In the genomic region with DNA sequence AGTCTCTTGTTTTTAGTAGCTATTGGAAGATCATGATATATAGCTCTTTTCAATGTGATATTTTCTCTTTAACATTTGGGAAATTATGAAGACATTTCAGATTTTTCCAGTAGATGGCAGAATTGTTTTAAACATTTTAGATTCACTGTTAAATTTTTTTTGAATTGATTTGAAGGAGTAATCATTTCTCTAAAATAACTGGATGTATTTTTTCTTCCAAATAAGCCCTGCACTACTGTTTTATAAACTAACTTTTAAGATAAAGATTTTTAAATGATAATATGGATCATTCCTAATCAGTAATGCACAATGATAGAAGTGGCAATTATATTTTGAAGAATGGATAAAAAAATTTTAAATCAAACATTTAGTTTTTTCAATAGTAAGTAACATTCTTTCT, we compare ENCODE assay signal across 9 cellular contexts. TPM values are rescaled to one million over a fixed set of nuclear protein-coding genes. Genes with fewer than 3 reads are reported as not detected.
DNase-seq lines count a peak whose midpoint lies in the region; ATAC-seq and TF ChIP-seq lines count a peak whose summit lies in the region.
"Had no signal": no experiment of that assay in that cellular context is flagged by ENCODE, and none has a peak within 500 bp of the region (broad histone marks: within the 10 kb centered on the region; RNA-seq: fewer than 3 reads in every experiment).

No MANE protein-coding gene starts in this region.

- H3K79me2 ChIP-seq in HCT116 (ENCODE audit: insufficient read depth, low read length): peaks cover 66% of the 10 kb centered on the region
- peaks cover 56% of the 10 kb centered on the region for H3K79me2 ChIP-seq in hepatocyte

- H2AFZ ChIP-seq in HCT116 (ENCODE audit: low read depth, low read length, poor library complexity, severe bottlenecking): no peak overlapping the region
- H2AFZ ChIP-seq in hepatocyte: no peak overlapping the region

- no peaks in the 10 kb centered on the region for H3K27me3 ChIP-seq in HCT116 (ENCODE audit: insufficient read depth, low read length)
- H3K27me3 ChIP-seq in hepatocyte: no peaks in the 10 kb centered on the region
- H3K27me3 ChIP-seq: neutrophil had no signal

- POLR2A ChIA-PET in HCT116 (lab: Charles Lee): no interaction called here

- H3K36me3 ChIP-seq in HCT116 (ENCODE audit: control insufficient read depth in 1 of 2, insufficient read depth in 2 of 2, low read length in 2 of 2) (no peaks in the 10 kb centered on the region; a peak in 1 of 4 replicates), hepatocyte (replicated peaks; ENCODE audit: insufficient read depth, low read depth) (no peaks in the 10 kb centered on the region)
- H3K36me3 ChIP-seq: neutrophil had no signal

- intact Hi-C loops in HCT116 (cut with micrococcal nuclease): loop anchor here (1.0 to 10.0 kb wide), 5 partner anchors 93 to 1186 kb away; partner anchors contain the start of gene SMIM15

- RAD21 ChIA-PET in HCT116 (lab: Charles Lee; ENCODE audit: low non-redundant PET in 1 of 2, low total read pairs in 2 of 2, uncharacterized antibody in 2 of 2, unreplicated experiment in 2 of 2): interaction anchor here in 1 of 2 experiments (0.6 kb wide), 1 partner anchor 206 kb away, joined by 3 read pairs; no protein-coding TSS in a partner anchor

- H3K4me2 ChIP-seq in HCT116 (ENCODE audit: low read length) (no peak overlapping the region), hepatocyte (no peak overlapping the region)

- H3K9me2 ChIP-seq in HCT116 (ENCODE audit: insufficient read depth): no peaks in the 10 kb centered on the region
- H3K9me2 ChIP-seq in hepatocyte (replicated peaks; ENCODE audit: insufficient read depth): no peaks in the 10 kb centered on the region

- no peak for ATAC-seq in HCT116
- no peak for ATAC-seq in HG02973 (IDR thresholded peaks at IDR 0.05; ENCODE audit: unreplicated experiment)
- no peak for ATAC-seq in omental fat pad (ENCODE audit: low FRiP score)

- CTCF ChIA-PET in HCT116 (lab: Charles Lee): interaction anchor here (0.7 to 2.7 kb wide), 23 partner anchors 8 to 1185 kb away, joined by 3 to 16 read pairs (median 3); partner anchors contain the start of genes ERCC8, NDUFAF2 and ZSWIM6

- H3K9ac ChIP-seq in HCT116 (ENCODE audit: low read length): no peak overlapping the region

- no peak overlapping the region for H3K4me3 ChIP-seq in AG10803 (ENCODE audit: low read length)
- no peak overlapping the region for H3K4me3 ChIP-seq in HCT116 (replicated peaks in 1 of 2; ENCODE audit: low read depth in 1 of 2, low read length in 2 of 2)
- no peak overlapping the region for H3K4me3 ChIP-seq in hepatocyte

- DNase-seq in AG10803 (ENCODE audit: low read depth) (peak; percentile 29), HCT116 (ENCODE audit: low read depth, low spot score) (peak; percentile 21), SK-N-DZ (ENCODE audit: low spot score) (peak; percentile 40), hepatocyte (ENCODE audit: low spot score) (no peak), omental fat pad (ENCODE audit: low spot score) (no peak), NCI-H446 treated with DMSO at 0.1 percent for 48 hours (lab: John Stamatoyannopoulos, UW) (no peak)
- DNase-seq in stimulated activated CD4-positive, alpha-beta T cell treated with anti-CD3 and anti-CD28 coated beads, Interleukin-2, amount 100 ng/mL, for 48 hours: no peak

- H3K4me1 ChIP-seq in HCT116 (ENCODE audit: control insufficient read depth in 1 of 2, insufficient read depth in 2 of 2, low read length in 2 of 2) (no peaks in the 10 kb centered on the region; a peak in 1 of 4 replicates), hepatocyte (ENCODE audit: insufficient read depth) (no peaks in the 10 kb centered on the region)

- H3K27ac ChIP-seq in HCT116 (ENCODE audit: low read depth, low read length) (no peak overlapping the region), hepatocyte (no peak overlapping the region)
- H3K27ac ChIP-seq: neutrophil had no signal

- H3K9me3 ChIP-seq in HCT116 (ENCODE audit: control insufficient read depth in 1 of 2, insufficient read depth in 1 of 2, low read depth in 1 of 2, low read length in 2 of 2) (peaks cover 0 to 9% of the 10 kb centered on the region in 2 experiments; a peak in 1 of 4 replicates), hepatocyte (ENCODE audit: low read depth) (peaks cover 8% of the 10 kb centered on the region)
- H3K9me3 ChIP-seq: neutrophil had no signal

- no peak for TF ChIP-seq POLR2A in HCT116 (IDR thresholded peaks at IDR 0.05; ENCODE audit: borderline replicate concordance, extremely low read depth, insufficient read depth, insufficient read length)

- TF ChIP-seq CTCF in AG10803 (conservative IDR thresholded peaks at IDR 0.05; ENCODE audit: low read length) (peak; percentile 52), HCT116 (IDR thresholded peaks at IDR 0.05 in 2 of 3, conservative IDR thresholded peaks at IDR 0.05 in 1 of 3; ENCODE audit: borderline replicate concordance in 1 of 3, insufficient read depth in 1 of 3, low read depth in 2 of 3, low read length in 2 of 3) (peak in 2 of 3 experiments; percentile 24 to 49; a peak in 3 of 6 replicates), hepatocyte (IDR thresholded peaks at IDR 0.05; ENCODE audit: poor library complexity) (peak; percentile 50), omental fat pad (IDR thresholded peaks at IDR 0.05) (no peak)

- BruUV-seq in HCT116 (replicated peaks; lab: Mats Ljungman, UMichigan): no TSS peak

- H4K20me1 ChIP-seq in HCT116 (ENCODE audit: insufficient read depth) (no peaks in the 10 kb centered on the region), hepatocyte (ENCODE audit: insufficient read depth, poor library complexity, severe bottlenecking) (no peaks in the 10 kb centered on the region)

- peak; percentile 48 for TF ChIP-seq RAD21 in HCT116 (IDR thresholded peaks at IDR 0.05; ENCODE audit: low read depth)

TF ChIP-seq in HCT116, 20 proteins besides CTCF, POLR2A, EP300 and RAD21:
- no peak for TF ChIP-seq ATF3 (IDR thresholded peaks at IDR 0.05)
- TF ChIP-seq MAX (IDR thresholded peaks at IDR 0.05): no peak
- TF ChIP-seq TCF7L2 (IDR thresholded peaks at IDR 0.05; ENCODE audit: borderline replicate concordance, extremely low read depth, insufficient read depth, insufficient read length): no peak
- no peak for TF ChIP-seq SIN3A (IDR thresholded peaks at IDR 0.05; ENCODE audit: low read depth)
- TF ChIP-seq YY1 (IDR thresholded peaks at IDR 0.05; ENCODE audit: extremely low read depth, insufficient replicate concordance, low read depth, low read length): no peak
- no peak for TF ChIP-seq CEBPB (IDR thresholded peaks at IDR 0.05; ENCODE audit: low read depth)
- no peak for TF ChIP-seq SRF (IDR thresholded peaks at IDR 0.05; ENCODE audit: low read depth)
- no peak for TF ChIP-seq ELF1 (IDR thresholded peaks at IDR 0.05; ENCODE audit: borderline replicate concordance, low read depth)
- TF ChIP-seq JUND (IDR thresholded peaks at IDR 0.05): no peak
- no peak for TF ChIP-seq CBX3 (IDR thresholded peaks at IDR 0.05; ENCODE audit: low read depth)
- TF ChIP-seq POLR2AphosphoS5 (IDR thresholded peaks at IDR 0.05; ENCODE audit: low read depth, low read length): no peak
- no peak for TF ChIP-seq ZFX (IDR thresholded peaks at IDR 0.05)
- no peak for TF ChIP-seq EGR1 (IDR thresholded peaks at IDR 0.05; ENCODE audit: low read depth)
- no peak for TF ChIP-seq ZNF274 (IDR thresholded peaks at IDR 0.05; ENCODE audit: low read depth, low read length)

RNA-seq across cellular contexts. Expression of gene NDUFAF2, which starts 14.2 kb away (rescaled TPM):
- total RNA-seq in HCT116 (2021; ENCODE audit: unreplicated experiment): 36.9 TPM
- polyA plus RNA-seq in HCT116 (2012): 25.4 and 27.6 TPM in 2 replicates
- polyA plus RNA-seq in SK-N-DZ (2014; cell fraction: cytosol; rRNA removed): 105 and 151 TPM in 2 replicates
- polyA plus RNA-seq in SK-N-DZ (2014; cell fraction: nucleus; rRNA removed): 82.2 and 123 TPM in 2 replicates
- total RNA-seq in hepatocyte: 32.5 and 39.5 TPM in 2 replicates
- polyA plus RNA-seq in hepatocyte: 44.5 and 47.6 TPM in 2 replicates
- 10 to 100 TPM; 25.9 to 39.0 (median 27.0) TPM for total RNA-seq in omental fat pad

RNA-seq across cellular contexts. Expression of gene ERCC8, which starts 14.3 kb away (rescaled TPM):
- total RNA-seq in HCT116 (2021; ENCODE audit: unreplicated experiment) (15.1 TPM), hepatocyte (13.2 and 16.8 TPM in 2 replicates), omental fat pad (10 to 100 TPM; 13.3 to 26.8 (median 15.9) TPM)
- polyA plus RNA-seq in HCT116 (2012): 4.9 and 6.7 TPM in 2 replicates
- polyA plus RNA-seq in SK-N-DZ (2014; cell fraction: cytosol; rRNA removed): 54.9 and 57.6 TPM in 2 replicates
- polyA plus RNA-seq in SK-N-DZ (2014; cell fraction: nucleus; rRNA removed): 19.5 and 34.0 TPM in 2 replicates
- polyA plus RNA-seq in hepatocyte: 4.2 and 6.4 TPM in 2 replicates

Comparison
In these comparisons a context has a peak if more than half of its experiments do, and no peak if none do; other contexts are left out.
1. DNase-seq: peak in AG10803 (single experiment), HCT116 (single experiment) and SK-N-DZ (single experiment); none in hepatocyte (single experiment), omental fat pad (single experiment), NCI-H446 treated with DMSO at 0.1 percent for 48 hours (single experiment) and stimulated activated CD4-positive, alpha-beta T cell treated with anti-CD3 and anti-CD28 coated beads, Interleukin-2, amount 100 ng/mL, for 48 hours (0 of 2).
2. CTCF ChIP-seq: peak in AG10803 (single experiment), HCT116 (2 of 3) and hepatocyte (single experiment); none in omental fat pad (0 of 3).